In the genomic region with DNA sequence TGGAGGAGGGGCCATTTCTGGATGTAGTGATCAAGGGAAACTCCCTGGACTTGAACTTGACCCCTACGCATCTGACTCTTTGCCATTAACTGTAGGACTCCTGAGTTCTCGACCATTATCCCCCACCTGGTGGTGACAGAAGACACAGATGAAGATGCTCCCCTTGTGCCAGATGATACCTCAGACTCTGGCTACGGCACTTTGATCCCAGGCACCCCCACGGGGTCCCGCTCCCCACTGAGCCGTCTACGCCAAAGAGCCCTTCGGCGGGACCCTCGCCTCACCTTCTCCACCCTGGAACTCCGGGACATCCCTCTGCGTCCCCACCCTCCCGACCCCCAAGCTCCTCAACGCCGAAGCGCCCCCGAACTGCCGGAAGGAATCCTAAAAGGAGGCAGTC, we compare ENCODE assay signal across 15 cellular contexts. TPM values are rescaled to one million over a fixed set of nuclear protein-coding genes. Genes with fewer than 3 reads are reported as not detected.
DNase-seq lines count a peak whose midpoint lies in the region; ATAC-seq and TF ChIP-seq lines count a peak whose summit lies in the region.
"Had no signal": no experiment of that assay in that cellular context is flagged by ENCODE, and none has a peak within 500 bp of the region (broad histone marks: within the 10 kb centered on the region; RNA-seq: fewer than 3 reads in every experiment).

No MANE protein-coding gene starts in this region.

- peaks cover 35% of the 10 kb centered on the region for H3K4me1 Mint-ChIP-seq in T-helper 17 cell

- no peaks in the 10 kb centered on the region for H3K9me3 ChIP-seq in BLaER1 treated with 17β-estradiol and CSF1 and Interleukin-3, amounts not matched to agents 10 nM and 100 nM (replicated peaks in 1 of 11)
- H3K9me3 ChIP-seq in T-helper 17 cell (ENCODE audit: control insufficient read depth, low read length, poor library complexity, severe bottlenecking) (no peaks in the 10 kb centered on the region), smooth muscle cell (replicated peaks; ENCODE audit: low read depth) (no peaks in the 10 kb centered on the region)

- peak overlapping the region in 4 of 11 experiments; percentile 31 to 50 (median 46); a peak in 5 of 22 replicates for H3K27ac ChIP-seq in BLaER1 treated with 17β-estradiol and CSF1 and Interleukin-3, amounts not matched to agents 10 nM and 100 nM
- peak overlapping the region; percentile 30 for H3K27ac ChIP-seq in smooth muscle cell (ENCODE audit: low read depth)
- H3K27ac ChIP-seq: HL-60 had no signal

- no peak for ATAC-seq in T-helper 17 cell
- no peak for ATAC-seq in HG03571 (IDR thresholded peaks at IDR 0.05; ENCODE audit: unreplicated experiment)
- ATAC-seq: effector memory CD8-positive, alpha-beta T cell had no signal

- no peak overlapping the region for H3K4me3 Mint-ChIP-seq in T-helper 17 cell
- H3K4me3 Mint-ChIP-seq: effector memory CD8-positive, alpha-beta T cell had no signal

- peak overlapping the region; percentile 42 to 100 (median 98); a peak in 18 of 22 replicates for H3K4me2 ChIP-seq in BLaER1 treated with 17β-estradiol and CSF1 and Interleukin-3, amounts not matched to agents 10 nM and 100 nM
- no peak overlapping the region for H3K4me2 ChIP-seq in smooth muscle cell

- H3K27me3 ChIP-seq in BLaER1 treated with 17β-estradiol and CSF1 and Interleukin-3, amounts not matched to agents 10 nM and 100 nM = no peaks in the 10 kb centered on the region; a peak in 1 of 22 replicates
- H3K27me3 ChIP-seq in smooth muscle cell (ENCODE audit: low read depth) = no peaks in the 10 kb centered on the region

- peaks cover 46 to 74% (median 68%) of the 10 kb centered on the region in 11 experiments for H3K36me3 ChIP-seq in BLaER1 treated with 17β-estradiol and CSF1 and Interleukin-3, amounts not matched to agents 10 nM and 100 nM
- H3K36me3 ChIP-seq in smooth muscle cell (ENCODE audit: low read depth) = no peaks in the 10 kb centered on the region

- no peaks in the 10 kb centered on the region for H3K27me3 Mint-ChIP-seq in T-helper 17 cell
- H3K27me3 Mint-ChIP-seq: effector memory CD8-positive, alpha-beta T cell had no signal

- peaks cover 27% of the 10 kb centered on the region for H3K79me2 ChIP-seq in smooth muscle cell (ENCODE audit: low read depth)

- peaks cover 97 to 100% (median 99%) of the 10 kb centered on the region in 10 experiments for H3K4me1 ChIP-seq in BLaER1 treated with 17β-estradiol and CSF1 and Interleukin-3, amounts not matched to agents 10 nM and 100 nM
- peaks cover 16% of the 10 kb centered on the region for H3K4me1 ChIP-seq in smooth muscle cell (ENCODE audit: low read depth)

- peaks cover 38% of the 10 kb centered on the region for H3F3A ChIP-seq in smooth muscle cell (ENCODE audit: low read depth)

- no peak overlapping the region for H3K4me3 ChIP-seq in BLaER1 treated with 17β-estradiol and CSF1 and Interleukin-3, amounts not matched to agents 10 nM and 100 nM
- no peak overlapping the region for H3K4me3 ChIP-seq in smooth muscle cell

- 95% methylated on average over 18 of the region's 18 CpGs for WGBS in smooth muscle cell (ENCODE audit: low lambda C conversion rate)

- DNase-seq in T-helper 17 cell (no peak), left kidney (ENCODE audit: low read depth, low spot score) (peak; percentile 23), smooth muscle cell (lab: John Stamatoyannopoulos, UW; ENCODE audit: unreplicated experiment) (no peak), superior temporal gyrus (ENCODE audit: extremely low spot score) (no peak), AG08396 (ENCODE audit: low spot score) (no peak), T-helper 1 cell (no peak)
- DNase-seq: activated CD4-positive, alpha-beta T cell treated with anti-CD3 and anti-CD28 coated beads, Interleukin-2, amount 50 U/mL, for 4 hours; activated effector memory CD4-positive, alpha-beta T cell treated with Interleukin-2 at 50 U/mL for 16 hours; effector memory CD8-positive, alpha-beta T cell; naive B cell; NCI-H2081 treated with DMSO at 0.1 percent for 48 hours; SIG-M5 had no signal

- H2AFZ ChIP-seq in smooth muscle cell (ENCODE audit: low read depth) = no peak overlapping the region

- TF ChIP-seq CTCF in smooth muscle cell (IDR thresholded peaks at IDR 0.05; ENCODE audit: borderline replicate concordance, insufficient read depth, poor library complexity, severe bottlenecking) = no peak

- H3K9ac ChIP-seq in BLaER1 treated with 17β-estradiol and CSF1 and Interleukin-3, amounts not matched to agents 10 nM and 100 nM = peak overlapping the region in 4 of 11 experiments; percentile 14 to 52 (median 33); a peak in 7 of 22 replicates
- no peak overlapping the region for H3K9ac ChIP-seq in smooth muscle cell (ENCODE audit: low read depth)

- H3K27ac Mint-ChIP-seq in T-helper 17 cell = peak overlapping the region; percentile 69

- H4K20me1 ChIP-seq in BLaER1 treated with 17β-estradiol and CSF1 and Interleukin-3, amounts not matched to agents 10 nM and 100 nM = peaks cover 69 to 97% (median 84%) of the 10 kb centered on the region in 11 experiments
- peaks cover 26% of the 10 kb centered on the region for H4K20me1 ChIP-seq in smooth muscle cell (ENCODE audit: low read depth)

- H3K36me3 Mint-ChIP-seq in T-helper 17 cell (ENCODE audit: low read depth) = peaks cover 4% of the 10 kb centered on the region
- H3K36me3 Mint-ChIP-seq: naive B cell had no signal

RNA-seq across cellular contexts. Expression of gene TNFRSF1A, which starts 14.7 kb away (rescaled TPM):
- total RNA-seq in T-helper 17 cell (10 to 100 TPM; 22.4 to 23.0 TPM), smooth muscle cell (110 and 139 TPM in 2 replicates)
- 144 and 148 TPM in 2 replicates for polyA plus RNA-seq in smooth muscle cell

RNA-seq across cellular contexts. Expression of gene PLEKHG6, which starts 16.7 kb away (rescaled TPM):
- total RNA-seq in T-helper 17 cell (not detected), smooth muscle cell (6.5 and 7.8 TPM in 2 replicates)
- polyA plus RNA-seq in smooth muscle cell = 5.2 and 21.9 TPM in 2 replicates

RNA-seq across cellular contexts. Expression of gene SCNN1A, which starts 48.2 kb away (rescaled TPM):
- total RNA-seq in T-helper 17 cell = 1 to 10 TPM; 2.1 to 2.8 TPM
- 1.3 and 1.5 TPM in 2 replicates for total RNA-seq in smooth muscle cell
- 0.57 and 1.0 TPM in 2 replicates for polyA plus RNA-seq in smooth muscle cell

RNA-seq across cellular contexts. Expression of gene LTBR, which starts 56.8 kb away (rescaled TPM):
- total RNA-seq in T-helper 17 cell (1 to 10 TPM in 1 of 2 donors, under 1 TPM in 1; 0.47 to 1.4 TPM), smooth muscle cell (35.1 and 38.3 TPM in 2 replicates)
- 72.9 and 97.8 TPM in 2 replicates for polyA plus RNA-seq in smooth muscle cell
